1 cellular context compared by ENCODE assay signal in the genomic region with DNA sequence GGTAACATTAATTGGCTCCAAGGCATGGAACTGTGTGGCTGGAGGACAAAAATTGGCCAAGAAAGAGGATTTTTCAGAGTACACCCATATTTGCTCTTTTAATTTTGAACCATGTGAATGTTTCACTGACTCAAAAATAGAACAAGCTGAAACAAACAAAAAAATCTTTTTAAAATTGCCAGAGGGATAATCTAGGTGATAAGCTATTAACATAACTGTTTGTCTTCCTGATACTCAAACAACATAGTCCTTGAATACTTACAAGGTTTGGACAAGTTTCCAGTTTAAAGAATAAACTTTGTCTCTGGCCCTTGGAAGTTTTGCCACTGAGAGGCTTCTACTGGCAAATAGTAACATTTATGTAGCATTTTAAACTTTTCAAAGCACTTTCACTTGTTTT.
TF ChIP-seq lines count a peak whose summit lies in the region.

No MANE protein-coding gene starts in this region.

TF ChIP-seq in GM23338, 12 proteins besides CTCF, POLR2A, EP300 and RAD21 (continued from another document):
- TF ChIP-seq ETS1 (IDR thresholded peaks at IDR 0.05) (no peak), POLR2AphosphoS5 (IDR thresholded peaks at IDR 0.05; ENCODE audit: low read depth) (no peak), JUNB (IDR thresholded peaks at IDR 0.05; ENCODE audit: unreplicated experiment) (no peak), ZNF331 (CRISPR knock-in tag; IDR thresholded peaks at IDR 0.05; ENCODE audit: low read depth) (no peak), CREB1 (CRISPR knock-in tag; IDR thresholded peaks at IDR 0.05; ENCODE audit: low read depth) (no peak), ZNF114 (CRISPR knock-in tag; IDR thresholded peaks at IDR 0.05) (no peak), EZH2phosphoT487 (IDR thresholded peaks at IDR 0.05; ENCODE audit: unreplicated experiment) (no peak), EZH2 (IDR thresholded peaks at IDR 0.05; ENCODE audit: low read depth, unreplicated experiment) (no peak), STAT1 (IDR thresholded peaks at IDR 0.05; ENCODE audit: unreplicated experiment) (no peak)
- TF ChIP-seq, protein P1, sequence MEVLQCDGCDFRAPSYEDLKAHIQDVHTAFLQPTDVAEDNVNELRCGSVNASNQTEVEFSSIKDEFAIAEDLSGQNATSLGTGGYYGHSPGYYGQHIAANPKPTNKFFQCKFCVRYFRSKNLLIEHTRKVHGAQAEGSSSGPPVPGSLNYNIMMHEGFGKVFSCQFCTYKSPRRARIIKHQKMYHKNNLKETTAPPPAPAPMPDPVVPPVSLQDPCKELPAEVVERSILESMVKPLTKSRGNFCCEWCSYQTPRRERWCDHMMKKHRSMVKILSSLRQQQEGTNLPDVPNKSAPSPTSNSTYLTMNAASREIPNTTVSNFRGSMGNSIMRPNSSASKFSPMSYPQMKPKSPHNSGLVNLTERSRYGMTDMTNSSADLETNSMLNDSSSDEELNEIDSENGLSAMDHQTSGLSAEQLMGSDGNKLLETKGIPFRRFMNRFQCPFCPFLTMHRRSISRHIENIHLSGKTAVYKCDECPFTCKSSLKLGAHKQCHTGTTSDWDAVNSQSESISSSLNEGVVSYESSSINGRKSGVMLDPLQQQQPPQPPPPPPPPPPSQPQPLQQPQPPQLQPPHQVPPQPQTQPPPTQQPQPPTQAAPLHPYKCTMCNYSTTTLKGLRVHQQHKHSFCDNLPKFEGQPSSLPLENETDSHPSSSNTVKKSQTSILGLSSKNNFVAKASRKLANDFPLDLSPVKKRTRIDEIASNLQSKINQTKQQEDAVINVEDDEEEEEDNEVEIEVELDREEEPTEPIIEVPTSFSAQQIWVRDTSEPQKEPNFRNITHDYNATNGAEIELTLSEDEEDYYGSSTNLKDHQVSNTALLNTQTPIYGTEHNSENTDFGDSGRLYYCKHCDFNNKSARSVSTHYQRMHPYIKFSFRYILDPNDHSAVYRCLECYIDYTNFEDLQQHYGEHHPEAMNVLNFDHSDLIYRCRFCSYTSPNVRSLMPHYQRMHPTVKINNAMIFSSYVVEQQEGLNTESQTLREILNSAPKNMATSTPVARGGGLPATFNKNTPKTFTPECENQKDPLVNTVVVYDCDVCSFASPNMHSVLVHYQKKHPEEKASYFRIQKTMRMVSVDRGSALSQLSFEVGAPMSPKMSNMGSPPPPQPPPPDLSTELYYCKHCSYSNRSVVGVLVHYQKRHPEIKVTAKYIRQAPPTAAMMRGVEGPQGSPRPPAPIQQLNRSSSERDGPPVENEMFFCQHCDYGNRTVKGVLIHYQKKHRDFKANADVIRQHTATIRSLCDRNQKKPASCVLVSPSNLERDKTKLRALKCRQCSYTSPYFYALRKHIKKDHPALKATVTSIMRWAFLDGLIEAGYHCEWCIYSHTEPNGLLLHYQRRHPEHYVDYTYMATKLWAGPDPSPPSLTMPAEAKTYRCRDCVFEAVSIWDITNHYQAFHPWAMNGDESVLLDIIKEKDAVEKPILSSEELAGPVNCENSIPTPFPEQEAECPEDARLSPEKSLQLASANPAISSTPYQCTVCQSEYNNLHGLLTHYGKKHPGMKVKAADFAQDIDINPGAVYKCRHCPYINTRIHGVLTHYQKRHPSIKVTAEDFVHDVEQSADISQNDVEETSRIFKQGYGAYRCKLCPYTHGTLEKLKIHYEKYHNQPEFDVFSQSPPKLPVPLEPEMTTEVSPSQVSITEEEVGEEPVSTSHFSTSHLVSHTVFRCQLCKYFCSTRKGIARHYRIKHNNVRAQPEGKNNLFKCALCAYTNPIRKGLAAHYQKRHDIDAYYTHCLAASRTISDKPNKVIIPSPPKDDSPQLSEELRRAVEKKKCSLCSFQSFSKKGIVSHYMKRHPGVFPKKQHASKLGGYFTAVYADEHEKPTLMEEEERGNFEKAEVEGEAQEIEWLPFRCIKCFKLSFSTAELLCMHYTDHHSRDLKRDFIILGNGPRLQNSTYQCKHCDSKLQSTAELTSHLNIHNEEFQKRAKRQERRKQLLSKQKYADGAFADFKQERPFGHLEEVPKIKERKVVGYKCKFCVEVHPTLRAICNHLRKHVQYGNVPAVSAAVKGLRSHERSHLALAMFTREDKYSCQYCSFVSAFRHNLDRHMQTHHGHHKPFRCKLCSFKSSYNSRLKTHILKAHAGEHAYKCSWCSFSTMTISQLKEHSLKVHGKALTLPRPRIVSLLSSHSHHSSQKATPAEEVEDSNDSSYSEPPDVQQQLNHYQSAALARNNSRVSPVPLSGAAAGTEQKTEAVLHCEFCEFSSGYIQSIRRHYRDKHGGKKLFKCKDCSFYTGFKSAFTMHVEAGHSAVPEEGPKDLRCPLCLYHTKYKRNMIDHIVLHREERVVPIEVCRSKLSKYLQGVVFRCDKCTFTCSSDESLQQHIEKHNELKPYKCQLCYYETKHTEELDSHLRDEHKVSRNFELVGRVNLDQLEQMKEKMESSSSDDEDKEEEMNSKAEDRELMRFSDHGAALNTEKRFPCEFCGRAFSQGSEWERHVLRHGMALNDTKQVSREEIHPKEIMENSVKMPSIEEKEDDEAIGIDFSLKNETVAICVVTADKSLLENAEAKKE (CRISPR knock-in tag; IDR thresholded peaks at IDR 0.05) = no peak
- TF ChIP-seq, protein P2, sequence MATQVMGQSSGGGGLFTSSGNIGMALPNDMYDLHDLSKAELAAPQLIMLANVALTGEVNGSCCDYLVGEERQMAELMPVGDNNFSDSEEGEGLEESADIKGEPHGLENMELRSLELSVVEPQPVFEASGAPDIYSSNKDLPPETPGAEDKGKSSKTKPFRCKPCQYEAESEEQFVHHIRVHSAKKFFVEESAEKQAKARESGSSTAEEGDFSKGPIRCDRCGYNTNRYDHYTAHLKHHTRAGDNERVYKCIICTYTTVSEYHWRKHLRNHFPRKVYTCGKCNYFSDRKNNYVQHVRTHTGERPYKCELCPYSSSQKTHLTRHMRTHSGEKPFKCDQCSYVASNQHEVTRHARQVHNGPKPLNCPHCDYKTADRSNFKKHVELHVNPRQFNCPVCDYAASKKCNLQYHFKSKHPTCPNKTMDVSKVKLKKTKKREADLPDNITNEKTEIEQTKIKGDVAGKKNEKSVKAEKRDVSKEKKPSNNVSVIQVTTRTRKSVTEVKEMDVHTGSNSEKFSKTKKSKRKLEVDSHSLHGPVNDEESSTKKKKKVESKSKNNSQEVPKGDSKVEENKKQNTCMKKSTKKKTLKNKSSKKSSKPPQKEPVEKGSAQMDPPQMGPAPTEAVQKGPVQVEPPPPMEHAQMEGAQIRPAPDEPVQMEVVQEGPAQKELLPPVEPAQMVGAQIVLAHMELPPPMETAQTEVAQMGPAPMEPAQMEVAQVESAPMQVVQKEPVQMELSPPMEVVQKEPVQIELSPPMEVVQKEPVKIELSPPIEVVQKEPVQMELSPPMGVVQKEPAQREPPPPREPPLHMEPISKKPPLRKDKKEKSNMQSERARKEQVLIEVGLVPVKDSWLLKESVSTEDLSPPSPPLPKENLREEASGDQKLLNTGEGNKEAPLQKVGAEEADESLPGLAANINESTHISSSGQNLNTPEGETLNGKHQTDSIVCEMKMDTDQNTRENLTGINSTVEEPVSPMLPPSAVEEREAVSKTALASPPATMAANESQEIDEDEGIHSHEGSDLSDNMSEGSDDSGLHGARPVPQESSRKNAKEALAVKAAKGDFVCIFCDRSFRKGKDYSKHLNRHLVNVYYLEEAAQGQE (IDR thresholded peaks at IDR 0.05; ENCODE audit: unreplicated experiment) = no peak
